Comparison of ENCODE assay signal across 31 cellular contexts in genomic region chr3:131900891-131901290, GRCh38.
"Had no signal": no experiment of that assay in that cellular context is flagged by ENCODE, and none has a peak within 500 bp of the region (broad histone marks: within the 10 kb centered on the region; RNA-seq: fewer than 3 reads in every experiment).

No MANE protein-coding gene starts in this region.

- ATAC-seq: activated CD8-positive, alpha-beta T cell treated with anti-CD3 and anti-CD28 coated beads for 36 hours; activated naive CD4-positive, alpha-beta T cell treated with anti-CD3 and anti-CD28 coated beads, Interleukin-2, amount 50 U/mL, for 72 hours; activated T-cell treated with anti-CD3 and anti-CD28 coated beads, Interleukin-2, amount 50 U/mL, for 4 hours; activated T-cell treated with anti-CD3 and anti-CD28 coated beads, Interleukin-2, amount 50 U/mL, for 72 hours; activated T-helper 17 cell treated with anti-CD3 and anti-CD28 coated beads, Interleukin-2, amount 50 U/mL, for 72 hours; body of pancreas had no signal

- H3K4me3 ChIP-seq: adrenal gland, body of pancreas, breast epithelium had no signal

- H3K27ac ChIP-seq: adrenal gland, body of pancreas, brain microvascular endothelial cell, breast epithelium, VCaP had no signal

- H3K36me3 ChIP-seq: adrenal gland, brain microvascular endothelial cell, breast epithelium had no signal

- DNase-seq: activated B cell treated with CpG ODN at 0.5 μM for 24 hours; activated CD4-positive, alpha-beta memory T cell treated with anti-CD3 and anti-CD28 coated beads for 36 hours; activated CD4-positive, alpha-beta T cell treated with anti-CD3 and anti-CD28 coated beads for 4 hours; activated CD4-positive, alpha-beta T cell treated with anti-CD3 and anti-CD28 coated beads, Interleukin-2, amount 10 ng/mL, durations not matched to agents 24 days and 14 days; activated CD4-positive, alpha-beta T cell treated with anti-CD3 and anti-CD28 coated beads, Interleukin-2, amount 50 U/mL, for 1 hour; activated CD4-positive, alpha-beta T cell treated with anti-CD3 and anti-CD28 coated beads, Interleukin-2, amount 50 U/mL, for 4 hours; activated CD4-positive, CD25-positive, alpha-beta regulatory T cell treated with anti-CD3 and anti-CD28 coated beads, Interleukin-2, amount 50 U/mL, for 72 hours; activated CD8-positive, alpha-beta memory T cell treated with anti-CD3 and anti-CD28 coated beads, Interleukin-2, amount 50 U/mL, for 4 hours; activated CD8-positive, alpha-beta T cell treated with anti-CD3 and anti-CD28 coated beads for 36 hours; activated effector memory CD4-positive, alpha-beta T cell treated with anti-CD3 and anti-CD28 coated beads, Interleukin-2, amount 50 U/mL, for 16 hours; activated gamma-delta T cell treated with Interleukin-2 at 50 U/mL for 16 hours; activated naive CD4-positive, alpha-beta T cell; activated naive CD4-positive, alpha-beta T cell treated with anti-CD3 and anti-CD28 coated beads for 36 hours; activated naive CD4-positive, alpha-beta T cell treated with anti-CD3 and anti-CD28 coated beads, Interleukin-2, amount 50 U/mL, for 16 hours; activated naive CD8-positive, alpha-beta T cell treated with anti-CD3 and anti-CD28 coated beads for 36 hours; activated T-cell treated with anti-CD3 and anti-CD28 coated beads for 4 hours; activated T-cell treated with anti-CD3 and anti-CD28 coated beads, Interleukin-2, amount 50 U/mL, for 1 hour; activated T-cell treated with anti-CD3 and anti-CD28 coated beads, Interleukin-2, amount 50 U/mL, for 4 hours; activated T-cell treated with anti-CD3 and anti-CD28 coated beads, Interleukin-2, amount 50 U/mL, for 72 hours; adrenal gland; amniotic stem cell; aorta; body of pancreas; brain microvascular endothelial cell; central memory CD4-positive, alpha-beta T cell; T-helper 2 cell; T-helper 9 cell had no signal

- H3K9me3 ChIP-seq: adrenal gland, body of pancreas, breast epithelium had no signal
